Comparison of ENCODE assay signal across 1 cellular context in genomic region chr3:65158023-65158422, GRCh38.
TF ChIP-seq lines count a peak whose summit lies in the region.

No MANE protein-coding gene starts in this region.

TF ChIP-seq in GM23338, 12 proteins besides CTCF, POLR2A, EP300 and RAD21 (continued from another document):
- TF ChIP-seq ZNF462 (CRISPR knock-in tag; IDR thresholded peaks at IDR 0.05) = no peak
- no peak for TF ChIP-seq POLR2AphosphoS5 (IDR thresholded peaks at IDR 0.05; ENCODE audit: low read depth)
TF ChIP-seq in GM23338: peak in this region for 0.
